8 cellular contexts compared by ENCODE assay signal in the genomic region with DNA sequence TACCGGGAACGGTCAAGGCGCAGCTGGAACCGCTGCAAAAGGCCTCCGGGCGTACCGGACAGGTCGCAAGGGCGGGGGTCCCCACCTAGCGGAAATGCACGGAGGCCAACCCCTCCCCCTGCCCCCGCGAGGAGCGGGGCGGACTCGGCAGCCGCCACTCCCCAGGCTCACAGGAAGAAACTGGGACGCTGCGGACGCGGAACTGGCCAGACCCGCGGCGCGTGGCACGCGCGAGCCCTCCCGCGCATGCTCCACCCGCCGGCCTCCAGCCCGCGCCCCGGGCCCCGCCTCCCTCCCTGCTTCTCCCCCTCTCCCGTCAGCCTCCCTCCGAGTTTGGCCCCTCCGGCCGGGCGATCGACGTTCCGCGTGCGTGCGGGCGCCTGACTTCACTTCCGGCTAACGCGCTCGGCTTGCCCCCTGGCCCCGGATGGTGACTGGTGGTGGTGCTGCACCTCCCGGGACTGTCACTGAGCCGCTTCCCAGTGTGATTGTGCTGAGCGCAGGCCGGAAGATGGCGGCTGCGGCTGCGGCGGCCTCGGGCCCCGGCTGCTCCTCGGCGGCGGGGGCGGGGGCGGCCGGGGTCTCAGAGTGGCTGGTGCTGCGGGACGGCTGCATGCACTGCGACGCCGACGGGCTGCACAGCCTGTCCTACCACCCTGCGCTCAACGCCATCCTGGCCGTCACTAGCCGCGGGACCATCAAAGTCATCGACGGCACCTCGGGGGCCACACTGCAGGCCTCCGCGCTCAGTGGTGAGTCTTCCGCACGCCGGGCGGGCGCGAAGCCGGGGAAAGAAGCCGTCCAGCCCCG.
DNase-seq lines count a peak whose midpoint lies in the region; ATAC-seq and TF ChIP-seq lines count a peak whose summit lies in the region.

A gene with protein sequence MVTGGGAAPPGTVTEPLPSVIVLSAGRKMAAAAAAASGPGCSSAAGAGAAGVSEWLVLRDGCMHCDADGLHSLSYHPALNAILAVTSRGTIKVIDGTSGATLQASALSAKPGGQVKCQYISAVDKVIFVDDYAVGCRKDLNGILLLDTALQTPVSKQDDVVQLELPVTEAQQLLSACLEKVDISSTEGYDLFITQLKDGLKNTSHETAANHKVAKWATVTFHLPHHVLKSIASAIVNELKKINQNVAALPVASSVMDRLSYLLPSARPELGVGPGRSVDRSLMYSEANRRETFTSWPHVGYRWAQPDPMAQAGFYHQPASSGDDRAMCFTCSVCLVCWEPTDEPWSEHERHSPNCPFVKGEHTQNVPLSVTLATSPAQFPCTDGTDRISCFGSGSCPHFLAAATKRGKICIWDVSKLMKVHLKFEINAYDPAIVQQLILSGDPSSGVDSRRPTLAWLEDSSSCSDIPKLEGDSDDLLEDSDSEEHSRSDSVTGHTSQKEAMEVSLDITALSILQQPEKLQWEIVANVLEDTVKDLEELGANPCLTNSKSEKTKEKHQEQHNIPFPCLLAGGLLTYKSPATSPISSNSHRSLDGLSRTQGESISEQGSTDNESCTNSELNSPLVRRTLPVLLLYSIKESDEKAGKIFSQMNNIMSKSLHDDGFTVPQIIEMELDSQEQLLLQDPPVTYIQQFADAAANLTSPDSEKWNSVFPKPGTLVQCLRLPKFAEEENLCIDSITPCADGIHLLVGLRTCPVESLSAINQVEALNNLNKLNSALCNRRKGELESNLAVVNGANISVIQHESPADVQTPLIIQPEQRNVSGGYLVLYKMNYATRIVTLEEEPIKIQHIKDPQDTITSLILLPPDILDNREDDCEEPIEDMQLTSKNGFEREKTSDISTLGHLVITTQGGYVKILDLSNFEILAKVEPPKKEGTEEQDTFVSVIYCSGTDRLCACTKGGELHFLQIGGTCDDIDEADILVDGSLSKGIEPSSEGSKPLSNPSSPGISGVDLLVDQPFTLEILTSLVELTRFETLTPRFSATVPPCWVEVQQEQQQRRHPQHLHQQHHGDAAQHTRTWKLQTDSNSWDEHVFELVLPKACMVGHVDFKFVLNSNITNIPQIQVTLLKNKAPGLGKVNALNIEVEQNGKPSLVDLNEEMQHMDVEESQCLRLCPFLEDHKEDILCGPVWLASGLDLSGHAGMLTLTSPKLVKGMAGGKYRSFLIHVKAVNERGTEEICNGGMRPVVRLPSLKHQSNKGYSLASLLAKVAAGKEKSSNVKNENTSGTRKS (N-terminal part only) (plus strand): TSS at position 289 of the 810 bp plus-strand sequence. CDS start 139 bp downstream, at position 428.

- no peak for TF ChIP-seq CTCF in C4-2B (conservative IDR thresholded peaks at IDR 0.05)

- ATAC-seq in GM19395 (IDR thresholded peaks at IDR 0.05; ENCODE audit: unreplicated experiment) (peak; percentile 84), HG03558 (IDR thresholded peaks at IDR 0.05; ENCODE audit: extremely low read depth, unreplicated experiment) (peak; percentile 76)

- peak within 1 kb of the TSS; percentile 95 for H3K27ac ChIP-seq in C4-2B

- peak; percentile 93 for DNase-seq in NCI-H748 (lab: John Stamatoyannopoulos, UW; ENCODE audit: unreplicated experiment)
- DNase-seq in activated CD4-positive, alpha-beta T cell treated with anti-CD3 and anti-CD28 coated beads, Interleukin-2, amount 50 U/mL, for 1 hour, result peak; percentile 82
- peak; percentile 86 for DNase-seq in cortex of kidney (lab: John Stamatoyannopoulos, UW)
- peak; percentile 99 for DNase-seq in left kidney (ENCODE audit: low read depth, low spot score)
- peak; percentile 97 for DNase-seq in stimulated activated CD4-positive, alpha-beta T cell treated with anti-CD3 and anti-CD28 coated beads, Interleukin-1b, Interleukin-23, amount 100 ng/mL, for 48 hours

Comparison
In these comparisons a context has a peak if more than half of its experiments do, and no peak if none do; other contexts are left out.
1. Peak in every context shown above with its lines: DNase-seq, ATAC-seq and H3K27ac ChIP-seq.